In the genomic region with DNA sequence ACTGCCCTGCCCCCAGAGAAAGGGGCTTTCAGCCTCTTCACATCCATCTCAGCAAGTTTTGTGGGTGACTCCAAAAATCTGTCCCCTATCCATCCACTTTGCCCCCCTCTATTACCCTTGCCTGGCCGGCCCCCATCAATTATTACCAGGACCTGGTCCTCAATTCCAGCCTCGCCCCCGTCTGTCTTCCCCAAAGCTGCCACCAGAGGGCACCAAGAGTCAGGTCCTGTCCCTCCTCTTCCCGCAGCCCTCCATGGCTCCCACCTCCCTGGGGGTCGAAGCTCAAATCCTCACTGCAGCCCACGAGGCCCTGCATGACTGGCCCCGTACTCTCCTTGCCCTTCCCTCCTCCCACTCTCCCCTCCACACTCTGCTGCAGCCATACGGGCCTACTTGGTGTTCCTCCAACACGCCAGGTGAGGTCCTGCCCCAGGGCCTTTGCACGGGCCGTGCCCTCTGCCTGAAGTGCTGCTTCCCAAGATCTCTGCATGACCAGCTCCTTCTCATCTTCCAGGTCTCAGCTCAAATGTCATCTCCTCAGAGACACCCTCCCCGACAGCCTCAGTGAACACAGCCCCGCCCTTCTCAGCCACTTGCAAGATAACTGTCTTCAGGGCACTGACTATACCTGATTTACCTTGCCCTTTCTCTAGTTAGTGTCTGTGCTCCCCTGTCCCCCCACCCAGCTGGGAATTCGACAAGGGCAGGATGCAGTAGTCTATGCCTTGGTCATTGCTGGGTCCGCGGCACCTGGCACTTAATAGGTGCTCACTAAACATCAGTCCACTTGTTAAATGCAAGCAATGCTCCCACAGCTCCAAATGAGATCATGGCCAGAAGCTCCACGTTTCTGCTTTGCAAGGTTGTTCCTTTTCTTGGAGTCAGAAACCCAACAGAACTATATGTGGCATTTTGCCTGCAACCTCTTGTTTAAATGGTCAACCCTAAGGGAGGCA, we compare ENCODE assay signal across 8 cellular contexts. TPM values are rescaled to one million over a fixed set of nuclear protein-coding genes. Genes with fewer than 3 reads are reported as not detected.
DNase-seq lines count a peak whose midpoint lies in the region; ATAC-seq and TF ChIP-seq lines count a peak whose summit lies in the region.

No MANE protein-coding gene starts in this region.

- H3K27me3 ChIP-seq in Panc1 (ENCODE audit: control insufficient read depth, insufficient read depth, low read length) (no peaks in the 10 kb centered on the region), cardiac muscle cell (no peaks in the 10 kb centered on the region)

- TF ChIP-seq CTCF in Panc1 (IDR thresholded peaks at IDR 0.05) = peak; percentile 86
- TF ChIP-seq CTCF in cardiac muscle cell (IDR thresholded peaks at IDR 0.05; ENCODE audit: low read depth, low read length) = peak; percentile 78

- peak; percentile 45 for DNase-seq in NCI-H2227 (lab: John Stamatoyannopoulos, UW; ENCODE audit: unreplicated experiment)
- no peak for DNase-seq in NCI-H2227 treated with DMSO at 0.1 percent for 48 hours (lab: John Stamatoyannopoulos, UW)
- DNase-seq in Panc1 (ENCODE audit: low read depth, low spot score) = no peak
- peak; percentile 43 to 64 (median 52) for DNase-seq in activated naive CD4-positive, alpha-beta T cell (lab: John Stamatoyannopoulos, UW)
- DNase-seq in cardiac muscle cell (ENCODE audit: low read depth in 1 of 2, low spot score in 1 of 2) = peak; percentile 54 to 81
- DNase-seq in sciatic nerve (ENCODE audit: low spot score) = peak; percentile 84
- DNase-seq in cortex of kidney (lab: John Stamatoyannopoulos, UW) = no peak

- CTCF ChIA-PET in Panc1 (lab: Charles Lee) = interaction anchor here (0.9 to 1.7 kb wide), 2 partner anchors 10 to 57 kb away, joined by 3 to 9 read pairs; no protein-coding TSS in a partner anchor

- H3K4me3 ChIP-seq in Panc1 (ENCODE audit: low read depth in 2 of 2, low read length in 2 of 2) (no peak overlapping the region), cardiac muscle cell (no peak overlapping the region)

- no TSS peak for BruUV-seq in Panc1 (replicated peaks; lab: Mats Ljungman, UMichigan)

- H3K4me1 ChIP-seq in Panc1 (ENCODE audit: control insufficient read depth, insufficient read depth, low read length) (peaks cover 14% of the 10 kb centered on the region), cardiac muscle cell (ENCODE audit: low read depth) (no peaks in the 10 kb centered on the region)

- ATAC-seq in Panc1 = peak; percentile 58
- peak; percentile 60 for ATAC-seq in sciatic nerve
- no peak for ATAC-seq in HG03095 (IDR thresholded peaks at IDR 0.05; ENCODE audit: unreplicated experiment)

- H3K9me3 ChIP-seq in Panc1 (ENCODE audit: control insufficient read depth, insufficient read depth, low read depth, low read length) (no peaks in the 10 kb centered on the region), cardiac muscle cell (ENCODE audit: low read depth) (no peaks in the 10 kb centered on the region)

- in situ Hi-C loops in Panc1 (cut with HindIII; ENCODE audit: low pct_unique_long_range_greater_than_20kb, low sequenced_read_pairs) = no loop called here

- intact Hi-C loops in Panc1 (cut with micrococcal nuclease; ENCODE audit: unreplicated experiment) (loop anchor here (5.0 kb wide), 1 partner anchor 61 kb away; a partner anchor contains a TSS), sciatic nerve (cut with DNase I) (no loop called here)

- POLR2A ChIA-PET in Panc1 (lab: Charles Lee) = no interaction called here

- H3K36me3 ChIP-seq in Panc1 (ENCODE audit: control insufficient read depth, insufficient read depth, low read length) (no peaks in the 10 kb centered on the region; the same call in 1 of the 2 replicates), cardiac muscle cell (peaks cover 3% of the 10 kb centered on the region)

- H3K27ac ChIP-seq in Panc1 (ENCODE audit: low read length) (peak overlapping the region; percentile 69; the same call in 1 of the 2 replicates), cardiac muscle cell (no peak overlapping the region)

RNA-seq across cellular contexts. Expression of a gene that starts 16.8 kb away (rescaled TPM):
- total RNA-seq in Panc1 (2021; ENCODE audit: unreplicated experiment) (5.7 TPM), cardiac muscle cell (74.8 and 130 TPM in 2 replicates), sciatic nerve (28.2 TPM)
- polyA plus RNA-seq in Panc1 (2012; ENCODE audit: insufficient read length) = 9.5 TPM
- polyA plus RNA-seq in cardiac muscle cell = 10.5 and 23.0 TPM in 2 replicates

RNA-seq across cellular contexts. Expression of a gene that starts 36.4 kb away (rescaled TPM):
- total RNA-seq in Panc1 (2021; ENCODE audit: unreplicated experiment) (0.08 TPM), cardiac muscle cell (0.49 and 0.66 TPM in 2 replicates), sciatic nerve (2.9 TPM)
- polyA plus RNA-seq in Panc1 (2012; ENCODE audit: insufficient read length) = 0.11 TPM
- 0.54 and 0.68 TPM in 2 replicates for polyA plus RNA-seq in cardiac muscle cell

RNA-seq across cellular contexts. Expression of a gene that starts 41.2 kb away (rescaled TPM):
- total RNA-seq in Panc1 (2021; ENCODE audit: unreplicated experiment) = 0.64 TPM
- 0.84 TPM for polyA plus RNA-seq in Panc1 (2012; ENCODE audit: insufficient read length)
- 4.5 and 10.1 TPM in 2 replicates for total RNA-seq in cardiac muscle cell
- polyA plus RNA-seq in cardiac muscle cell = 8.7 and 10.8 TPM in 2 replicates
- total RNA-seq in sciatic nerve = 17.1 TPM

RNA-seq across cellular contexts. Expression of a gene that starts 58.0 kb away (rescaled TPM):
- total RNA-seq in Panc1 (2021; ENCODE audit: unreplicated experiment) (10.2 TPM), cardiac muscle cell (0.07 and 0.42 TPM in 2 replicates), sciatic nerve (58.1 TPM)
- 19.9 TPM for polyA plus RNA-seq in Panc1 (2012; ENCODE audit: insufficient read length)
- polyA plus RNA-seq in cardiac muscle cell = 0.54 and 0.81 TPM in 2 replicates

Comparison
In these comparisons a context has a peak if more than half of its experiments do, and no peak if none do; other contexts are left out.
1. DNase-seq: peak in NCI-H2227 (single experiment), activated naive CD4-positive, alpha-beta T cell (4 of 4), cardiac muscle cell (2 of 2) and sciatic nerve (single experiment); none in NCI-H2227 treated with DMSO at 0.1 percent for 48 hours (single experiment), Panc1 (single experiment) and cortex of kidney (single experiment).